In the genomic region with DNA sequence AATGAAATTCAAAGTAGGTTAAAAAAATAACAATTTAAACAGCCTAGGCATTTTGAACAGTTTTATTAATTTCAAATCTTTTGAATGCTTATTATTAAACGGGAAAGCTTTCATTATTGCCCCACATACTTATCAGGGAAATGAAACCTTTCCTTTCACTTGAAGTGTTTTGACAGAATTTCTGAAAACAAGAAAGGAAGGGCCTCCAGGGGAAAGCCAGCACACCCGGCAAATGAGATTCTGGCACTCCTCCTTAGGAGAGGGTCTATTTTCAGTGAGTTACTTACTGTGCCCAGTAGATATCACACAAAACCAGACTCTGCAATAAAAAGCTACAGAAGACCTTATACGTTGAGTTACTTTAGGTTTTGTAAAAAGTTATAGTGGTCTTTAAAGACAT, we compare ENCODE assay signal across 1 cellular context.
TF ChIP-seq lines count a peak whose summit lies in the region.

No MANE protein-coding gene starts in this region.

TF ChIP-seq in GM12878, 131 proteins besides CTCF, POLR2A, EP300 and RAD21:
- TF ChIP-seq, protein P1, sequence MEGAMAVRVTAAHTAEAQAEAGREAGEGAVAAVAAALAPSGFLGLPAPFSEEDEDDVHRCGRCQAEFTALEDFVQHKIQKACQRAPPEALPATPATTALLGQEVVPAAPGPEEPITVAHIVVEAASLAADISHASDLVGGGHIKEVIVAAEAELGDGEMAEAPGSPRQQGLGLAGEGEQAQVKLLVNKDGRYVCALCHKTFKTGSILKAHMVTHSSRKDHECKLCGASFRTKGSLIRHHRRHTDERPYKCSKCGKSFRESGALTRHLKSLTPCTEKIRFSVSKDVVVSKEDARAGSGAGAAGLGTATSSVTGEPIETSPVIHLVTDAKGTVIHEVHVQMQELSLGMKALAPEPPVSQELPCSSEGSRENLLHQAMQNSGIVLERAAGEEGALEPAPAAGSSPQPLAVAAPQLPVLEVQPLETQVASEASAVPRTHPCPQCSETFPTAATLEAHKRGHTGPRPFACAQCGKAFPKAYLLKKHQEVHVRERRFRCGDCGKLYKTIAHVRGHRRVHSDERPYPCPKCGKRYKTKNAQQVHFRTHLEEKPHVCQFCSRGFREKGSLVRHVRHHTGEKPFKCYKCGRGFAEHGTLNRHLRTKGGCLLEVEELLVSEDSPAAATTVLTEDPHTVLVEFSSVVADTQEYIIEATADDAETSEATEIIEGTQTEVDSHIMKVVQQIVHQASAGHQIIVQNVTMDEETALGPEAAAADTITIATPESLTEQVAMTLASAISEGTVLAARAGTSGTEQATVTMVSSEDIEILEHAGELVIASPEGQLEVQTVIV (IDR thresholded peaks at IDR 0.05; ENCODE audit: borderline replicate concordance, partially characterized antibody), result no peak
- no peak for TF ChIP-seq TBL1XR1 (IDR thresholded peaks at IDR 0.05; ENCODE audit: low read depth, low read length)
- TF ChIP-seq SREBF2 (IDR thresholded peaks at IDR 0.05; ENCODE audit: low read length), result no peak
- no peak for TF ChIP-seq ZNF217 (IDR thresholded peaks at IDR 0.05)
